Comparison of ENCODE assay signal across 17 cellular contexts in the genomic region with DNA sequence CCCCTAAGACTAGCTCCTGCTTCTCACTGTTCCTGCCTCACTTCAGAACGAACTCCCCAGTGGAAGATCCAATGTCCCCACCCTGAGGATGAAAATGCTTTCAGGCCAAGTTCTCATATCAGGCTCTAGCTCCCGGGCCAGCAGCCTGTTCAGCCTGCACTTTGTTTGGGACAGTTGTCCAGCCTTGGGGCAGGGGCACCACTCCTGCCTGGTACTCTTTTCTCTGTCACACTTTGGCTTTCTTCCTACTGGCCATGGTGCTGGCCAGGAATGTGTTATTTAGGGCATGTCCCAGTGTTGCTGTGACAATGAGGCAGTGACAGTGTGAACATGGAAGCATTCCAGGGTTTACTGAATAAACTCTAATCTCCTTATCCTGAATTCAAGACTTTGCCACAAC.
DNase-seq lines count a peak whose midpoint lies in the region; ATAC-seq and TF ChIP-seq lines count a peak whose summit lies in the region.
"Had no signal": no experiment of that assay in that cellular context is flagged by ENCODE, and none has a peak within 500 bp of the region (broad histone marks: within the 10 kb centered on the region; RNA-seq: fewer than 3 reads in every experiment).

No MANE protein-coding gene starts in this region.

- 45 to 80% methylated on average over 2 of the region's 2 CpGs for WGBS in testis, 2 donors

- H3K27ac ChIP-seq in testis = no peak overlapping the region
- H3K27ac ChIP-seq in CD8-positive, alpha-beta T cell (ENCODE audit: low read depth, low read length) = no peak overlapping the region

- H3K27me3 ChIP-seq in testis = no peaks in the 10 kb centered on the region
- H3K27me3 ChIP-seq in CD8-positive, alpha-beta T cell (ENCODE audit: insufficient read depth, low read length) = no peaks in the 10 kb centered on the region

- intact Hi-C loops in Right ventricle myocardium superior (cut with DNase I) = no loop called here
- intact Hi-C loops in cardiac septum (cut with DNase I) = loop anchor here (5.0 to 10.0 kb wide), 3 partner anchors 47 to 351 kb away; partner anchors contain the start of gene GALNT14
- intact Hi-C loops in left cardiac atrium (cut with DNase I) = no loop called here
- intact Hi-C loops in testis (cut with DNase I; ENCODE audit: low total_unique reads) = no loop called here
- intact Hi-C loops in CD8-positive, alpha-beta T cell (cut with DNase I, micrococcal nuclease) = no loop called here

- TF ChIP-seq CTCF in nephron (IDR thresholded peaks at IDR 0.05; ENCODE audit: unreplicated experiment in 3 of 3) (no peak), testis (IDR thresholded peaks at IDR 0.05) (no peak)
- TF ChIP-seq CTCF in CD8-positive, alpha-beta T cell (IDR thresholded peaks at IDR 0.05) = no peak

- POLR2A ChIA-PET in CD8-positive, alpha-beta T cell (lab: Charles Lee) = no interaction called here

- H3K36me3 ChIP-seq in testis (ENCODE audit: low read depth, missing control alignments) = no peaks in the 10 kb centered on the region
- no peaks in the 10 kb centered on the region for H3K36me3 ChIP-seq in CD8-positive, alpha-beta T cell (ENCODE audit: insufficient read depth, low read length)

- H3K36me3 Mint-ChIP-seq in nephron (ENCODE audit: low read depth) = no peaks in the 10 kb centered on the region
- H3K36me3 Mint-ChIP-seq in CD8-positive, alpha-beta T cell = no peaks in the 10 kb centered on the region

- peaks cover 16% of the 10 kb centered on the region for H3K27me3 Mint-ChIP-seq in nephron (ENCODE audit: low read depth)
- no peaks in the 10 kb centered on the region for H3K27me3 Mint-ChIP-seq in CD8-positive, alpha-beta T cell (ENCODE audit: low read depth)
- H3K27me3 Mint-ChIP-seq: B cell had no signal

- TF ChIP-seq POLR2A in testis (IDR thresholded peaks at IDR 0.05) = no peak

- peaks cover 30% of the 10 kb centered on the region for H3K4me1 ChIP-seq in testis
- H3K4me1 ChIP-seq in CD8-positive, alpha-beta T cell (ENCODE audit: insufficient read depth, low read length) = no peaks in the 10 kb centered on the region

- CTCF ChIA-PET in CD8-positive, alpha-beta T cell (lab: Charles Lee) = no interaction called here

- DNase-seq in Right ventricle myocardium superior (peak; percentile 68), cardiac septum (ENCODE audit: low spot score) (no peak), left cardiac atrium (peak; percentile 40), testis (peak; percentile 37), GM19238 (ENCODE audit: insufficient read length, low spot score) (no peak), SK-N-DZ (ENCODE audit: low spot score) (no peak)
- no peak for DNase-seq in CD8-positive, alpha-beta T cell
- DNase-seq: ACHN; C1 segment of cervical spinal cord; CD4-positive, alpha-beta T cell; DMS79; H7 had no signal

- no peaks in the 10 kb centered on the region for H3K9me3 Mint-ChIP-seq in nephron
- no peaks in the 10 kb centered on the region for H3K9me3 Mint-ChIP-seq in CD8-positive, alpha-beta T cell
- H3K9me3 Mint-ChIP-seq: CD4-positive, alpha-beta T cell; GM23338 had no signal

- H3K4me3 Mint-ChIP-seq in nephron = no peak overlapping the region
- no peak overlapping the region for H3K4me3 Mint-ChIP-seq in CD8-positive, alpha-beta T cell
- H3K4me3 Mint-ChIP-seq: B cell; CD4-positive, alpha-beta T cell; GM23338 had no signal

- peaks cover 66% of the 10 kb centered on the region for H3K4me1 Mint-ChIP-seq in nephron
- H3K4me1 Mint-ChIP-seq in CD8-positive, alpha-beta T cell (ENCODE audit: low read depth) = no peaks in the 10 kb centered on the region
- H3K4me1 Mint-ChIP-seq: B cell had no signal

- no peak overlapping the region for H3K4me3 ChIP-seq in testis
- no peak overlapping the region for H3K4me3 ChIP-seq in CD8-positive, alpha-beta T cell (ENCODE audit: low read depth, low read length)
- H3K4me3 ChIP-seq: GM12878, GM23338 had no signal

- peak overlapping the region in 2 of 3 experiments; percentile 54 to 88 for H3K27ac Mint-ChIP-seq in nephron
- H3K27ac Mint-ChIP-seq in CD8-positive, alpha-beta T cell = no peak overlapping the region
- H3K27ac Mint-ChIP-seq: B cell; CD4-positive, alpha-beta T cell; GM23338 had no signal

- peak; percentile 94 for ATAC-seq in Right ventricle myocardium superior (ENCODE audit: poor library complexity)
- peak; percentile 69 to 88 for ATAC-seq in left cardiac atrium
- no peak for ATAC-seq in CD8-positive, alpha-beta T cell
- ATAC-seq: GM12878, GM23338, HepG2 had no signal

- H3K9me3 ChIP-seq in testis = no peaks in the 10 kb centered on the region
- H3K9me3 ChIP-seq in CD8-positive, alpha-beta T cell (ENCODE audit: low read length) = no peaks in the 10 kb centered on the region

Comparison
In these comparisons a context has a peak if more than half of its experiments do, and no peak if none do; other contexts are left out.
1. DNase-seq: peak in Right ventricle myocardium superior (single experiment), left cardiac atrium (single experiment) and testis (single experiment); none in cardiac septum (single experiment), GM19238 (single experiment), CD8-positive, alpha-beta T cell (0 of 7) and SK-N-DZ (single experiment).